ENCODE assay signal across 1 cellular context in the genomic region with DNA sequence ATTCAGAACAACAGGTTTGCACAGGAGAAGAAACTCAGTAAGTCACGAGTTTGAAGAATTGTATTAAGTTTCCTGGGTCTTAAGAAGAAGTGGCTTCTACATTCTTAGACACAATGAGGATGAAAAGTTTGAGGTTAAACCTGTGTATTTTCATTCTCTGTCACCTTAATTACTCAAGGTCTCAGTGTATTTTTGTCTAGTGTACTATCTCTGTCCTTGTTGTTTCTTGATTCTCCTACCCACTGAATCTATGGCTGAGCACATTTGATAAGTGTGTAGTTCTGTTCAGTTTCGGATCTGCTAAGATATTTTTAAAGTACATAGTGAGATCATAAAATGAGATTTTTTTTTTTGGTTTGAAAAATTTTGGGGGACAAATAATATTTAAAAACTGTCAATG.
TF ChIP-seq lines count a peak whose summit lies in the region.

No MANE protein-coding gene starts in this region.

TF ChIP-seq in GM23338, 12 proteins besides CTCF, POLR2A, EP300 and RAD21 (continued from another document):
- TF ChIP-seq, protein P1, sequence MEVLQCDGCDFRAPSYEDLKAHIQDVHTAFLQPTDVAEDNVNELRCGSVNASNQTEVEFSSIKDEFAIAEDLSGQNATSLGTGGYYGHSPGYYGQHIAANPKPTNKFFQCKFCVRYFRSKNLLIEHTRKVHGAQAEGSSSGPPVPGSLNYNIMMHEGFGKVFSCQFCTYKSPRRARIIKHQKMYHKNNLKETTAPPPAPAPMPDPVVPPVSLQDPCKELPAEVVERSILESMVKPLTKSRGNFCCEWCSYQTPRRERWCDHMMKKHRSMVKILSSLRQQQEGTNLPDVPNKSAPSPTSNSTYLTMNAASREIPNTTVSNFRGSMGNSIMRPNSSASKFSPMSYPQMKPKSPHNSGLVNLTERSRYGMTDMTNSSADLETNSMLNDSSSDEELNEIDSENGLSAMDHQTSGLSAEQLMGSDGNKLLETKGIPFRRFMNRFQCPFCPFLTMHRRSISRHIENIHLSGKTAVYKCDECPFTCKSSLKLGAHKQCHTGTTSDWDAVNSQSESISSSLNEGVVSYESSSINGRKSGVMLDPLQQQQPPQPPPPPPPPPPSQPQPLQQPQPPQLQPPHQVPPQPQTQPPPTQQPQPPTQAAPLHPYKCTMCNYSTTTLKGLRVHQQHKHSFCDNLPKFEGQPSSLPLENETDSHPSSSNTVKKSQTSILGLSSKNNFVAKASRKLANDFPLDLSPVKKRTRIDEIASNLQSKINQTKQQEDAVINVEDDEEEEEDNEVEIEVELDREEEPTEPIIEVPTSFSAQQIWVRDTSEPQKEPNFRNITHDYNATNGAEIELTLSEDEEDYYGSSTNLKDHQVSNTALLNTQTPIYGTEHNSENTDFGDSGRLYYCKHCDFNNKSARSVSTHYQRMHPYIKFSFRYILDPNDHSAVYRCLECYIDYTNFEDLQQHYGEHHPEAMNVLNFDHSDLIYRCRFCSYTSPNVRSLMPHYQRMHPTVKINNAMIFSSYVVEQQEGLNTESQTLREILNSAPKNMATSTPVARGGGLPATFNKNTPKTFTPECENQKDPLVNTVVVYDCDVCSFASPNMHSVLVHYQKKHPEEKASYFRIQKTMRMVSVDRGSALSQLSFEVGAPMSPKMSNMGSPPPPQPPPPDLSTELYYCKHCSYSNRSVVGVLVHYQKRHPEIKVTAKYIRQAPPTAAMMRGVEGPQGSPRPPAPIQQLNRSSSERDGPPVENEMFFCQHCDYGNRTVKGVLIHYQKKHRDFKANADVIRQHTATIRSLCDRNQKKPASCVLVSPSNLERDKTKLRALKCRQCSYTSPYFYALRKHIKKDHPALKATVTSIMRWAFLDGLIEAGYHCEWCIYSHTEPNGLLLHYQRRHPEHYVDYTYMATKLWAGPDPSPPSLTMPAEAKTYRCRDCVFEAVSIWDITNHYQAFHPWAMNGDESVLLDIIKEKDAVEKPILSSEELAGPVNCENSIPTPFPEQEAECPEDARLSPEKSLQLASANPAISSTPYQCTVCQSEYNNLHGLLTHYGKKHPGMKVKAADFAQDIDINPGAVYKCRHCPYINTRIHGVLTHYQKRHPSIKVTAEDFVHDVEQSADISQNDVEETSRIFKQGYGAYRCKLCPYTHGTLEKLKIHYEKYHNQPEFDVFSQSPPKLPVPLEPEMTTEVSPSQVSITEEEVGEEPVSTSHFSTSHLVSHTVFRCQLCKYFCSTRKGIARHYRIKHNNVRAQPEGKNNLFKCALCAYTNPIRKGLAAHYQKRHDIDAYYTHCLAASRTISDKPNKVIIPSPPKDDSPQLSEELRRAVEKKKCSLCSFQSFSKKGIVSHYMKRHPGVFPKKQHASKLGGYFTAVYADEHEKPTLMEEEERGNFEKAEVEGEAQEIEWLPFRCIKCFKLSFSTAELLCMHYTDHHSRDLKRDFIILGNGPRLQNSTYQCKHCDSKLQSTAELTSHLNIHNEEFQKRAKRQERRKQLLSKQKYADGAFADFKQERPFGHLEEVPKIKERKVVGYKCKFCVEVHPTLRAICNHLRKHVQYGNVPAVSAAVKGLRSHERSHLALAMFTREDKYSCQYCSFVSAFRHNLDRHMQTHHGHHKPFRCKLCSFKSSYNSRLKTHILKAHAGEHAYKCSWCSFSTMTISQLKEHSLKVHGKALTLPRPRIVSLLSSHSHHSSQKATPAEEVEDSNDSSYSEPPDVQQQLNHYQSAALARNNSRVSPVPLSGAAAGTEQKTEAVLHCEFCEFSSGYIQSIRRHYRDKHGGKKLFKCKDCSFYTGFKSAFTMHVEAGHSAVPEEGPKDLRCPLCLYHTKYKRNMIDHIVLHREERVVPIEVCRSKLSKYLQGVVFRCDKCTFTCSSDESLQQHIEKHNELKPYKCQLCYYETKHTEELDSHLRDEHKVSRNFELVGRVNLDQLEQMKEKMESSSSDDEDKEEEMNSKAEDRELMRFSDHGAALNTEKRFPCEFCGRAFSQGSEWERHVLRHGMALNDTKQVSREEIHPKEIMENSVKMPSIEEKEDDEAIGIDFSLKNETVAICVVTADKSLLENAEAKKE (CRISPR knock-in tag; IDR thresholded peaks at IDR 0.05), result no peak
- no peak for TF ChIP-seq ZNF331 (CRISPR knock-in tag; IDR thresholded peaks at IDR 0.05; ENCODE audit: low read depth)
- TF ChIP-seq EZH2 (IDR thresholded peaks at IDR 0.05; ENCODE audit: low read depth, unreplicated experiment), result no peak
- TF ChIP-seq JUNB (IDR thresholded peaks at IDR 0.05; ENCODE audit: unreplicated experiment), result no peak
